Comparison of ENCODE assay signal across 8 cellular contexts in the genomic region with DNA sequence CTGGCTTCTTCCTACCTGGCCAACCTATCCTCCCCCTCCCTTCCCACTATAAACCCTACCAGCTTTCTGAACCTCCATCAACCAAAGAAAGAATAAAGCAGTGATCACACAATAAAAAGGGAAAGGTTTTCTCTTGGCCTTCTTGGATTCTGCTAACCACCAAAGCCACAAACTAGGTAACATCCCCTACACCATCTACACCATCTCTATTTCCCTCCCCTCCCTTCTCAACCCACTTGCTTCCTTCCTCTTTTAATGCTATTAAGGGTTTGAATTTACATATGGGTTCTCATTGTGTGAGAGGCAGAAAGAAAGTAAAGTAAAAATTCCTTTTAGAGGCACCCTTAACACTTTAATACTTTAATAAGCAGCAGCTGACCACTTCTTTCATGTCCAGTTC. TPM values are rescaled to one million over a fixed set of nuclear protein-coding genes. Genes with fewer than 3 reads are reported as not detected.
DNase-seq lines count a peak whose midpoint lies in the region; ATAC-seq, FAIRE-seq and TF ChIP-seq lines count a peak whose summit lies in the region.

No MANE protein-coding gene starts in this region.

- no peaks in the 10 kb centered on the region for H3K9me3 ChIP-seq in astrocyte (ENCODE audit: insufficient read depth, low read depth, low read length)

- no peak overlapping the region for H3K27ac ChIP-seq in astrocyte (ENCODE audit: low read depth, low read length)
- H3K27ac ChIP-seq in brain microvascular endothelial cell, result no peak overlapping the region

- no peaks in the 10 kb centered on the region for H3K9me3 Mint-ChIP-seq in astrocyte (ENCODE audit: unreplicated experiment)

- intact Hi-C loops in sciatic nerve (cut with DNase I), result loop anchor here (10.0 kb wide), 1 partner anchor 202 kb away; no protein-coding TSS in a partner anchor

- H3K36me3 ChIP-seq in astrocyte (ENCODE audit: insufficient read depth, low read length), result no peaks in the 10 kb centered on the region
- peaks cover 2% of the 10 kb centered on the region for H3K36me3 ChIP-seq in brain microvascular endothelial cell (replicated peaks)

- no peak overlapping the region for H3K4me2 ChIP-seq in astrocyte (ENCODE audit: low read length)

- no peak for TF ChIP-seq CTCF in astrocyte (IDR thresholded peaks at IDR 0.05; ENCODE audit: insufficient read depth, low read depth, low read length)
- no peak for TF ChIP-seq CTCF in brain microvascular endothelial cell (IDR thresholded peaks at IDR 0.05; ENCODE audit: low read depth, low read length, missing control alignments)

- H3K4me3 Mint-ChIP-seq in astrocyte (ENCODE audit: unreplicated experiment), result no peak overlapping the region

- no peaks in the 10 kb centered on the region for H3K79me2 ChIP-seq in astrocyte (ENCODE audit: insufficient read depth, low read length)

- DNase-seq in GF-D8 (lab: John Stamatoyannopoulos, UW) (peak; percentile 71), astrocyte (ENCODE audit: low read depth) (no peak), midbrain (lab: John Stamatoyannopoulos, UW) (no peak), sciatic nerve (ENCODE audit: low spot score) (no peak), brain microvascular endothelial cell (no peak), NCI-H2081 treated with DMSO at 0.1 percent for 48 hours (lab: John Stamatoyannopoulos, UW) (no peak)

- peaks cover 34% of the 10 kb centered on the region for H3K4me1 Mint-ChIP-seq in astrocyte (ENCODE audit: low read depth, unreplicated experiment)

- no peaks in the 10 kb centered on the region for H4K20me1 ChIP-seq in astrocyte (ENCODE audit: insufficient read depth, low read length)

- H3K27me3 ChIP-seq in astrocyte (ENCODE audit: insufficient read depth, low read length) (no peaks in the 10 kb centered on the region), brain microvascular endothelial cell (replicated peaks) (no peaks in the 10 kb centered on the region)

- in situ Hi-C loops in brain microvascular endothelial cell (cut with HindIII; ENCODE audit: low pct_ligation_motif_present, low sequenced_read_pairs), result no loop called here

- H3K9ac ChIP-seq in astrocyte (ENCODE audit: low read length), result no peak overlapping the region

- H3K4me3 ChIP-seq in astrocyte (ENCODE audit: insufficient read depth, low read depth, low read length), result no peak overlapping the region
- H3K4me3 ChIP-seq in brain microvascular endothelial cell (ENCODE audit: low read depth, low read length), result no peak overlapping the region

- H3K36me3 Mint-ChIP-seq in astrocyte (ENCODE audit: low read depth, unreplicated experiment), result peaks cover 5% of the 10 kb centered on the region

- peak overlapping the region; percentile 92 for H3K27ac Mint-ChIP-seq in astrocyte (ENCODE audit: unreplicated experiment)

- FAIRE-seq in astrocyte (lab: Jason Lieb, UNC), result no peak

- no peak overlapping the region for H2AFZ ChIP-seq in astrocyte (ENCODE audit: low read depth, low read length)

- no peaks in the 10 kb centered on the region for H3K27me3 Mint-ChIP-seq in astrocyte (ENCODE audit: low read depth, unreplicated experiment)

- peak; percentile 78 for ATAC-seq in GM21390 (IDR thresholded peaks at IDR 0.05; ENCODE audit: unreplicated experiment)
- ATAC-seq in HG03575 (IDR thresholded peaks at IDR 0.05; ENCODE audit: extremely low read depth, insufficient number of reproducible peaks, low FRiP score, unreplicated experiment), result peak; percentile 40
- no peak for ATAC-seq in sciatic nerve

- H3K4me1 ChIP-seq in astrocyte (ENCODE audit: insufficient read depth, low read length), result peaks cover 14% of the 10 kb centered on the region

RNA-seq across cellular contexts. Expression of a gene that starts 25.8 kb away (rescaled TPM):
- 71.4 and 76.1 TPM in 2 replicates for total RNA-seq in astrocyte
- total RNA-seq in sciatic nerve, result 64.0 TPM
